Comparison of ENCODE assay signal across 8 cellular contexts in the genomic region with DNA sequence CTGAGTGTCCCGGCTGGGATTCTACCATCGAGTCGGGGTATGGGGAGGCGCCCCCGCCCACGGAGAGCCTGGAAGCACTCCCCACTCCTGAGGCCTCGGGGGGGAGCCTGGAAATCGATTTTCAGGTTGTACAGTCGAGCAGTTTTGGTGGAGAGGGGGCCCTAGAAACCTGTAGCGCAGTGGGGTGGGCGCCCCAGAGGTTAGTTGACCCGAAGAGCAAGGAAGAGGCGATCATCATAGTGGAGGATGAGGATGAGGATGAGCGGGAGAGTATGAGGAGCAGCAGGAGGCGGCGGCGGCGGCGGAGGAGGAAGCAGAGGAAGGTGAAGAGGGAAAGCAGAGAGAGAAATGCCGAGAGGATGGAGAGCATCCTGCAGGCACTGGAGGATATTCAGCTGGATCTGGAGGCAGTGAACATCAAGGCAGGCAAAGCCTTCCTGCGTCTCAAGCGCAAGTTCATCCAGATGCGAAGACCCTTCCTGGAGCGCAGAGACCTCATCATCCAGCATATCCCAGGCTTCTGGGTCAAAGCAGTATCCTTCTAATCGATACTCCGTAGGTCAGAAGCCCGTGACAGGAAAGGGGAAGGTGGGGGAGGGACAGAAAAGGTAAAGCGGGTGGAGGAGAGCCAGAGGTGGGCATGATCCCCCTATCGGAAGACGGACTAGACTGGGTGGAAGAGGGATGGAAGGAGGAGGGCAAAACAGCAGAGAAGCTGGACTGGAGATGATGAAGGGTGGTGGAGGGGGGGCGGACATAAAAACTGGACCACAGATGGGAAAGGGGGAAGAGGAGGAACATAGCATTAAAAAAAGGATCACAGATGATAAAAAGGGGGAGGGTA. TPM values are rescaled to one million over a fixed set of nuclear protein-coding genes. Genes with fewer than 3 reads are reported as not detected.
A peak's percentile ranks its signal among the peaks of the same experiment; 100 is the strongest.
DNase-seq lines count a peak whose midpoint lies in the region; ATAC-seq, FAIRE-seq and TF ChIP-seq lines count a peak whose summit lies in the region.

No MANE protein-coding gene starts in this region.

- no peak overlapping the region for H2BK12ac ChIP-seq in H9 (ENCODE audit: insufficient read length, low read depth, low read length)

- H3K27me3 ChIP-seq in H9 (ENCODE audit: insufficient read depth, low read length) = 0 out of 2 replicates have a peak, but pooled peaks cover 3% of the 10 kb centered on the region
- no peaks in the 10 kb centered on the region for H3K27me3 ChIP-seq in small intestine (ENCODE audit: control insufficient read depth in 2 of 2, insufficient read depth in 2 of 2, low read length in 2 of 2)

- H2AK5ac ChIP-seq in H9 (ENCODE audit: insufficient read length, low read length) = no peak overlapping the region

- H4K8ac ChIP-seq in H9 (replicated peaks; ENCODE audit: insufficient read length, low read depth, low read length) = no peak overlapping the region

- no peak overlapping the region for H3K56ac ChIP-seq in H9 (ENCODE audit: insufficient read length, low read depth, low read length)

- H4K91ac ChIP-seq in H9 (ENCODE audit: insufficient read length, low read depth, low read length) = no peak overlapping the region

- intact Hi-C loops in head of caudate nucleus (cut with DNase I) = no loop called here

- H3K14ac ChIP-seq in H9 (ENCODE audit: insufficient read depth, low read length) = 0 out of 2 replicates have a peak overlapping the region, but pooled peaks have one; percentile 90

- FAIRE-seq in small intestine (lab: Jason Lieb, UNC) = no peak

- H4K20me1 ChIP-seq in H9 (ENCODE audit: control insufficient read depth, insufficient read depth, insufficient read length) = no peaks in the 10 kb centered on the region

- peaks cover 0 to 4% of the 10 kb centered on the region in 2 donors for H3K36me3 ChIP-seq in small intestine (ENCODE audit: control insufficient read depth in 2 of 2, insufficient read depth in 2 of 2, low read length in 2 of 2)

- no peak overlapping the region for H2BK15ac ChIP-seq in H9 (ENCODE audit: low read depth, low read length)

- H3K4me3 Mint-ChIP-seq in H9 = peak overlapping the region; percentile 87 to 90
- H3K4me3 Mint-ChIP-seq in WTC11 = peak overlapping the region; percentile 88

- no peak overlapping the region for H2AFZ ChIP-seq in H9 (ENCODE audit: low read length)

- CTCF ChIA-PET in WTC11 (lab: Charles Lee) = no interaction called here

- H2BK20ac ChIP-seq in H9 (ENCODE audit: low read depth, low read length, poor library complexity, severe bottlenecking) = no peak overlapping the region

- no peak overlapping the region for H3K27ac ChIP-seq in H9 (ENCODE audit: insufficient read length, low read depth, low read length)
- H3K27ac ChIP-seq in small intestine (ENCODE audit: low read depth in 1 of 2, low read length in 1 of 2) = peak overlapping the region; percentile 44 to 95

- peaks cover 3% of the 10 kb centered on the region for H3K23me2 ChIP-seq in H9 (ENCODE audit: insufficient read length, low read depth, low read length, poor library complexity, severe bottlenecking)

- H3K9me3 ChIP-seq in H9 (ENCODE audit: control insufficient read depth, low read depth, low read length) = peaks cover 46% of the 10 kb centered on the region
- H3K9me3 ChIP-seq in small intestine (ENCODE audit: control insufficient read depth, low read depth) = no peaks in the 10 kb centered on the region

- WGBS in H9 (ENCODE audit: extremely low coverage, insufficient read length, low lambda C conversion rate) = no CpG with 5 or more reads among the region's 31 CpGs
- WGBS in small intestine, 3 donors = 6 to 45% (median 22%) methylated on average over 27 to 31 of the region's 31 CpGs

- H3K27me3 Mint-ChIP-seq in H9 (ENCODE audit: low read depth) = peaks cover 14% of the 10 kb centered on the region
- H3K27me3 Mint-ChIP-seq in WTC11 (ENCODE audit: low read depth) = peaks cover 5% of the 10 kb centered on the region; the same call in 1 of the 2 replicates

- no peak for TF ChIP-seq CTCF in H9 (conservative IDR thresholded peaks at IDR 0.05)
- TF ChIP-seq CTCF in WTC11 (IDR thresholded peaks at IDR 0.05) = no peak

- no peak overlapping the region for H3K9ac ChIP-seq in H9 (ENCODE audit: extremely low read depth, insufficient read length, low read length)

- H3K4me1 Mint-ChIP-seq in H9 (peaks cover 6 to 25% of the 10 kb centered on the region in 2 experiments), WTC11 (peaks cover 19% of the 10 kb centered on the region)

- ATAC-seq in WTC11 = no peak
- ATAC-seq in GM18861 (IDR thresholded peaks at IDR 0.05; ENCODE audit: unreplicated experiment) = no peak
- no peak for ATAC-seq in HG02623 (IDR thresholded peaks at IDR 0.05; ENCODE audit: unreplicated experiment)

- H3K9me3 Mint-ChIP-seq in H9 = peaks cover 70 to 78% of the 10 kb centered on the region in 2 experiments
- no peaks in the 10 kb centered on the region for H3K9me3 Mint-ChIP-seq in WTC11

- H3K4me2 ChIP-seq in H9 (ENCODE audit: insufficient read depth, insufficient read length, low read length) = peak overlapping the region; percentile 71

- peak overlapping the region; percentile 44 to 63 for H3K4me3 ChIP-seq in small intestine (ENCODE audit: low read depth in 1 of 2, low read length in 2 of 2)

- H3K23ac ChIP-seq in H9 (ENCODE audit: insufficient read length, low read depth, low read length) = no peak overlapping the region

- H3K4me1 ChIP-seq in H9 (ENCODE audit: insufficient read depth, low read length) (no peaks in the 10 kb centered on the region), small intestine (ENCODE audit: control insufficient read depth in 2 of 2, insufficient read depth in 1 of 2, low read depth in 1 of 2, low read length in 1 of 2) (no peaks in the 10 kb centered on the region)

- H3K79me2 ChIP-seq in H9 (ENCODE audit: insufficient read depth, low read length) = no peaks in the 10 kb centered on the region

- no peak overlapping the region for H2BK5ac ChIP-seq in H9 (ENCODE audit: insufficient read length, low read length)

- H3K18ac ChIP-seq in H9 (ENCODE audit: insufficient read length, low read depth, low read length) = no peak overlapping the region

- POLR2A ChIA-PET in WTC11 (lab: Charles Lee) = interaction anchor here (0.6 to 1.2 kb wide), 3 partner anchors 10 to 144 kb away, joined by 3 read pairs; a partner anchor contains a TSS

- H3K79me1 ChIP-seq in H9 (ENCODE audit: insufficient read depth, low read depth, low read length, poor library complexity, severe bottlenecking) = no peaks in the 10 kb centered on the region

- no peak overlapping the region for H4K5ac ChIP-seq in H9 (ENCODE audit: insufficient read length, low read depth, low read length)

- H3K36me3 Mint-ChIP-seq in H9 (ENCODE audit: insufficient read depth in 1 of 3, low read depth in 3 of 3) (peaks cover 37 to 49% (median 37%) of the 10 kb centered on the region in 3 experiments), WTC11 (peaks cover 21% of the 10 kb centered on the region)

- H3T11ph ChIP-seq in H9 (ENCODE audit: low read length) = no peak overlapping the region

- DNase-seq in H9 = no peak
- DNase-seq in WTC11 (ENCODE audit: low spot score) = no peak
- peak in 31 of 42 donors; percentile 23 to 68 (median 46) for DNase-seq in head of caudate nucleus
- DNase-seq in small intestine = no peak
- DNase-seq in NCI-H446 (lab: John Stamatoyannopoulos, UW) = no peak
- DNase-seq in 8988T = no peak

- no peak overlapping the region for H2BK120ac ChIP-seq in H9 (ENCODE audit: low read depth, low read length, poor library complexity, severe bottlenecking)

- H3K4ac ChIP-seq in H9 (ENCODE audit: low read depth, low read length) = no peak overlapping the region

- 0 out of 7 replicates have a peak overlapping the region, but pooled peaks of 1 of the 3 experiments have one; percentile 57 for H3K27ac Mint-ChIP-seq in H9
- no peak overlapping the region for H3K27ac Mint-ChIP-seq in WTC11

TF ChIP-seq in WTC11, 78 proteins besides CTCF, POLR2A, EP300 and RAD21 (continues in another document):
- no peak for TF ChIP-seq ESRRA (CRISPR knock-in tag; IDR thresholded peaks at IDR 0.05; ENCODE audit: borderline replicate concordance)
- no peak for TF ChIP-seq CREB1 (CRISPR knock-in tag; IDR thresholded peaks at IDR 0.05)
- TF ChIP-seq, protein P1, sequence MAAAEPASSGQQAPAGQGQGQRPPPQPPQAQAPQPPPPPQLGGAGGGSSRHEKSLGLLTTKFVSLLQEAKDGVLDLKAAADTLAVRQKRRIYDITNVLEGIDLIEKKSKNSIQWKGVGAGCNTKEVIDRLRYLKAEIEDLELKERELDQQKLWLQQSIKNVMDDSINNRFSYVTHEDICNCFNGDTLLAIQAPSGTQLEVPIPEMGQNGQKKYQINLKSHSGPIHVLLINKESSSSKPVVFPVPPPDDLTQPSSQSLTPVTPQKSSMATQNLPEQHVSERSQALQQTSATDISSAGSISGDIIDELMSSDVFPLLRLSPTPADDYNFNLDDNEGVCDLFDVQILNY (CRISPR knock-in tag; IDR thresholded peaks at IDR 0.05) = no peak
- TF ChIP-seq, protein P2, sequence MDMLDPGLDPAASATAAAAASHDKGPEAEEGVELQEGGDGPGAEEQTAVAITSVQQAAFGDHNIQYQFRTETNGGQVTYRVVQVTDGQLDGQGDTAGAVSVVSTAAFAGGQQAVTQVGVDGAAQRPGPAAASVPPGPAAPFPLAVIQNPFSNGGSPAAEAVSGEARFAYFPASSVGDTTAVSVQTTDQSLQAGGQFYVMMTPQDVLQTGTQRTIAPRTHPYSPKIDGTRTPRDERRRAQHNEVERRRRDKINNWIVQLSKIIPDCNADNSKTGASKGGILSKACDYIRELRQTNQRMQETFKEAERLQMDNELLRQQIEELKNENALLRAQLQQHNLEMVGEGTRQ (CRISPR knock-in tag; IDR thresholded peaks at IDR 0.05) = no peak
- TF ChIP-seq TP53 (CRISPR knock-in tag; IDR thresholded peaks at IDR 0.05) = no peak

RNA-seq across cellular contexts. Expression of a gene that starts 0.8 kb away (rescaled TPM):
- total RNA-seq in H9 (2021) (20.7 and 24.6 TPM in 2 replicates), WTC11 (2021) (14.6 to 17.9 TPM (median 16.2 TPM) in 3 replicates)
- polyA plus RNA-seq in small intestine = 10 to 100 TPM in 1 of 3 donors, 1 to 10 TPM in 2; 6.7 to 20.7 (median 10.0) TPM

RNA-seq across cellular contexts. Expression of a gene that starts 10.9 kb away (rescaled TPM):
- total RNA-seq in H9 (2021) (6.3 and 7.7 TPM in 2 replicates), WTC11 (2021) (13.4 to 14.9 TPM (median 14.0 TPM) in 3 replicates)
- polyA plus RNA-seq in small intestine = 1 to 10 TPM; 1.4 to 4.5 (median 3.5) TPM

RNA-seq across cellular contexts. Expression of a gene that starts 34.4 kb away (rescaled TPM):
- total RNA-seq in H9 (2021) (4.5 and 5.4 TPM in 2 replicates), WTC11 (2021) (7.3 to 11.0 TPM (median 9.3 TPM) in 3 replicates)
- polyA plus RNA-seq in small intestine = 1 to 10 TPM in 1 of 3 donors, under 1 TPM in 1, not detected in 1; 0.27 to 1.5 TPM

Comparison
In these comparisons a context has a peak if more than half of its experiments do, and no peak if none do; other contexts are left out.
1. DNase-seq: peak in head of caudate nucleus (31 of 42); none in H9 (single experiment), WTC11 (single experiment), small intestine (single experiment), NCI-H446 (0 of 2) and 8988T (single experiment).